In the genomic region with DNA sequence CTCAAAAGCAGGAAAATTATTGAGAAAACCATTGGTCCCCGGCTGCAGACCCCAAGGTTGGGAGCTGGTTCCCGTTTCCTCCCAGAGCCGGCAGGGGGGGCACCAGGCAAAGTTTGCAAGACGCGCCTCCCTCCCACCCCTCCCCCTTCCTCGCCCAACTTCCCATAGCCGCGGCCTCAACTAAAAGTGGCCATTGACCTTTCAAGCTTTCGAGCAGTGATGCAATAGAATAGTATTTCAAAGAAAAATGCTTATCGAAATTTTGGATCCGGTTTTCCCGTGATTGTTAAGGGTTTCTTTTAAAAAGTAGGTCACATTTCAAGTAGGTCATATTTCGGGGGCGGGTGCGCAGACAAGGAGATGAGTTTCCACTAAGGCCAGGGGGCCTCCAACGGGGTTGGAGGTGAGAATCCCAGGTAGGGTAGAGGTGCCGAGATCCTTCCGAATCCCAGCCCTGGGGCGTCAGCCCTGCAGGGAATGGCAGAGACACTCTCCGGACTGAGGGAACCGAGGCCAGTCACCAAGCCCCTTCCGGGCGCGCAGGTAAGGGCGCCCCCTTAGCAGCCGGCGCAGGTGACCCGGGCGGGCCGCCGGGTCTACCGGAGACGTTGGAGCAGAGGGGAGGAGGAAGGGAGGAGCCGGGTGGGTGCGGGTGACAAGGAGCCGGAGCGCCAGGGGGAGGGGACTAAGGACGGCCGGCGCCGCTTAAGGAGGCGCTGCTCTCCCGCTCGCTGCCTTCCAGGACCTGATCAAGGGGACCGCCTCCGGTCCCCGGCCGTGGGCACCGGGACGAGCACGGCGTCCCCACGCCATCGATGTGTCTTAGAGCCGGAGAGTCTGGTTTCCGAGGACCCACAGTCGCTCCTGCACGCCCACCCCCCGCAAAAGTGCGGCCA, we compare ENCODE assay signal across 1 cellular context.
TF ChIP-seq lines count a peak whose summit lies in the region.

No MANE protein-coding gene starts in this region.

TF ChIP-seq in H1, 55 proteins besides CTCF, POLR2A, EP300 and RAD21:
- TF ChIP-seq HDAC6 (IDR thresholded peaks at IDR 0.05; ENCODE audit: low read depth, low read length), result no peak
- TF ChIP-seq, protein P1, sequence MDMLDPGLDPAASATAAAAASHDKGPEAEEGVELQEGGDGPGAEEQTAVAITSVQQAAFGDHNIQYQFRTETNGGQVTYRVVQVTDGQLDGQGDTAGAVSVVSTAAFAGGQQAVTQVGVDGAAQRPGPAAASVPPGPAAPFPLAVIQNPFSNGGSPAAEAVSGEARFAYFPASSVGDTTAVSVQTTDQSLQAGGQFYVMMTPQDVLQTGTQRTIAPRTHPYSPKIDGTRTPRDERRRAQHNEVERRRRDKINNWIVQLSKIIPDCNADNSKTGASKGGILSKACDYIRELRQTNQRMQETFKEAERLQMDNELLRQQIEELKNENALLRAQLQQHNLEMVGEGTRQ (IDR thresholded peaks at IDR 0.05; ENCODE audit: low read length), result no peak
- TF ChIP-seq MAX (IDR thresholded peaks at IDR 0.05), result no peak
- no peak for TF ChIP-seq RXRA (IDR thresholded peaks at IDR 0.05; ENCODE audit: insufficient read depth, low read depth, low read length)
- TF ChIP-seq RBBP5 (IDR thresholded peaks at IDR 0.05; ENCODE audit: borderline replicate concordance, low read depth, low read length), result peak; percentile 60
- no peak for TF ChIP-seq FOSL1 (IDR thresholded peaks at IDR 0.05; ENCODE audit: insufficient read depth, low read depth, low read length)
- TF ChIP-seq GTF2F1 (IDR thresholded peaks at IDR 0.05; ENCODE audit: borderline replicate concordance, low read depth, low read length), result no peak
- TF ChIP-seq TAF1 (IDR thresholded peaks at IDR 0.05; ENCODE audit: low read depth, low read length), result no peak; the same call in 1 of the 2 replicates
- no peak for TF ChIP-seq NANOG (IDR thresholded peaks at IDR 0.05; ENCODE audit: insufficient read depth, low read depth, low read length, poor library complexity, severe bottlenecking)
- TF ChIP-seq JUN (IDR thresholded peaks at IDR 0.05; ENCODE audit: low read depth, low read length), result no peak
- TF ChIP-seq SIRT6 (IDR thresholded peaks at IDR 0.05; ENCODE audit: low read length), result no peak
- no peak for TF ChIP-seq EZH2 (IDR thresholded peaks at IDR 0.05; ENCODE audit: low read depth, low read length, severe bottlenecking)
- TF ChIP-seq SRF (IDR thresholded peaks at IDR 0.05; ENCODE audit: low read depth, low read length), result no peak
- TF ChIP-seq BRCA1 (IDR thresholded peaks at IDR 0.05; ENCODE audit: low read depth, low read length), result no peak
- no peak for TF ChIP-seq SIX5 (IDR thresholded peaks at IDR 0.05; ENCODE audit: low read depth, low read length)
- TF ChIP-seq SP2 (IDR thresholded peaks at IDR 0.05; ENCODE audit: low read length), result no peak
- TF ChIP-seq TBP (IDR thresholded peaks at IDR 0.05; ENCODE audit: low read depth, low read length), result no peak
- TF ChIP-seq CHD7 (IDR thresholded peaks at IDR 0.05; ENCODE audit: insufficient replicate concordance, low read length), result no peak
- no peak for TF ChIP-seq JUND (IDR thresholded peaks at IDR 0.05; ENCODE audit: low read length)
- TF ChIP-seq CHD2 (IDR thresholded peaks at IDR 0.05; ENCODE audit: low read length), result no peak
- TF ChIP-seq SUZ12 (IDR thresholded peaks at IDR 0.05; ENCODE audit: low read length), result no peak
- peak; percentile 5 for TF ChIP-seq RNF2 (IDR thresholded peaks at IDR 0.05; ENCODE audit: borderline replicate concordance, low read depth, low read length, missing control alignments, poor library complexity, severe bottlenecking)
- no peak for TF ChIP-seq CTBP2 (IDR thresholded peaks at IDR 0.05; ENCODE audit: borderline replicate concordance, insufficient read depth, insufficient read length, low read length)
- no peak for TF ChIP-seq POU5F1 (IDR thresholded peaks at IDR 0.05; ENCODE audit: low read depth, low read length)
- no peak for TF ChIP-seq KDM5A (IDR thresholded peaks at IDR 0.05; ENCODE audit: low read length)
- TF ChIP-seq HDAC2 (IDR thresholded peaks at IDR 0.05; ENCODE audit: borderline replicate concordance in 1 of 2, low read depth in 2 of 2, low read length in 2 of 2), result peak; percentile 37 to 74; a peak in 1 of 4 replicates
- TF ChIP-seq RFX5 (IDR thresholded peaks at IDR 0.05; ENCODE audit: borderline replicate concordance, low read depth, low read length), result no peak
- peak in 1 of 2 experiments; percentile 80; a peak in 1 of 4 replicates for TF ChIP-seq SIN3A (conservative IDR thresholded peaks at IDR 0.05 in 1 of 2, IDR thresholded peaks at IDR 0.05 in 1 of 2; ENCODE audit: low read depth in 1 of 2, low read length in 2 of 2)
- TF ChIP-seq SP4 (IDR thresholded peaks at IDR 0.05; ENCODE audit: low read length), result no peak
- peak; percentile 36; the same call in 1 of the 2 replicates for TF ChIP-seq PHF8 (conservative IDR thresholded peaks at IDR 0.05; ENCODE audit: low read depth, low read length)
- TF ChIP-seq POLR2AphosphoS5 (IDR thresholded peaks at IDR 0.05; ENCODE audit: low read depth, low read length), result no peak
- 0 out of 2 replicates have a peak, but pooled peaks have one; percentile 44 for TF ChIP-seq ATF2 (IDR thresholded peaks at IDR 0.05; ENCODE audit: low read length)
- no peak for TF ChIP-seq CHD1 (IDR thresholded peaks at IDR 0.05; ENCODE audit: low read depth, low read length)
- no peak for TF ChIP-seq NRF1 (IDR thresholded peaks at IDR 0.05; ENCODE audit: low read depth, low read length)
- no peak for TF ChIP-seq SP1 (IDR thresholded peaks at IDR 0.05; ENCODE audit: low read depth, low read length)
- peak; percentile 78 for TF ChIP-seq CREB1 (IDR thresholded peaks at IDR 0.05)
- TF ChIP-seq CBX8 (IDR thresholded peaks at IDR 0.05; ENCODE audit: borderline replicate concordance, low read depth, low read length), result no peak
- no peak for TF ChIP-seq BACH1 (IDR thresholded peaks at IDR 0.05; ENCODE audit: low read length)
- no peak for TF ChIP-seq SAP30 (IDR thresholded peaks at IDR 0.05; ENCODE audit: insufficient read depth, insufficient replicate concordance, low read length)
- no peak for TF ChIP-seq MAFK (IDR thresholded peaks at IDR 0.05; ENCODE audit: low read depth, low read length)
- TF ChIP-seq CEBPB (IDR thresholded peaks at IDR 0.05; ENCODE audit: low read depth, low read length), result peak; percentile 90
- peak; percentile 62 for TF ChIP-seq ASH2L (IDR thresholded peaks at IDR 0.05; ENCODE audit: low read length)
- TF ChIP-seq TAF7 (optimal IDR thresholded peaks at IDR 0.05; ENCODE audit: borderline replicate concordance, low read depth, low read length), result peak; percentile 41
- TF ChIP-seq GABPA (IDR thresholded peaks at IDR 0.05; ENCODE audit: borderline replicate concordance, insufficient read depth, low read length), result no peak
- TF ChIP-seq TEAD4 (IDR thresholded peaks at IDR 0.05; ENCODE audit: low read depth, low read length), result no peak
- no peak for TF ChIP-seq ZNF274 (IDR thresholded peaks at IDR 0.05; ENCODE audit: borderline replicate concordance, extremely low read depth, low read length)
- TF ChIP-seq YY1 (IDR thresholded peaks at IDR 0.05; ENCODE audit: low read depth, low read length), result no peak
- TF ChIP-seq BCL11A (IDR thresholded peaks at IDR 0.05; ENCODE audit: low read depth in 2 of 2, low read length in 2 of 2), result no peak
- no peak; the same call in 1 of the 2 replicates for TF ChIP-seq E2F6 (IDR thresholded peaks at IDR 0.05)
- peak; percentile 65 for TF ChIP-seq KDM4A (IDR thresholded peaks at IDR 0.05; ENCODE audit: low read depth, low read length, severe bottlenecking)
- TF ChIP-seq CBX5 (IDR thresholded peaks at IDR 0.05; ENCODE audit: low read depth, low read length), result no peak
- TF ChIP-seq TCF12 (IDR thresholded peaks at IDR 0.05; ENCODE audit: low read depth, low read length), result no peak
- TF ChIP-seq KDM1A (IDR thresholded peaks at IDR 0.05; ENCODE audit: borderline replicate concordance, low read length), result peak; percentile 64
- TF ChIP-seq, protein P2, sequence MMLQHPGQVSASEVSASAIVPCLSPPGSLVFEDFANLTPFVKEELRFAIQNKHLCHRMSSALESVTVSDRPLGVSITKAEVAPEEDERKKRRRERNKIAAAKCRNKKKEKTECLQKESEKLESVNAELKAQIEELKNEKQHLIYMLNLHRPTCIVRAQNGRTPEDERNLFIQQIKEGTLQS (IDR thresholded peaks at IDR 0.05; ENCODE audit: insufficient read depth, low read depth, low read length), result peak; percentile 25
- no peak for TF ChIP-seq EGR1 (IDR thresholded peaks at IDR 0.05; ENCODE audit: borderline replicate concordance, low read depth, low read length)
